In genomic region chr7:118080947-118081346, GRCh38 we compare ENCODE assay signal across 8 cellular contexts.
DNase-seq lines count a peak whose midpoint lies in the region; ATAC-seq, FAIRE-seq and TF ChIP-seq lines count a peak whose summit lies in the region.

No MANE protein-coding gene starts in this region.

- H3K36me3 ChIP-seq in GM12878 (ENCODE audit: control insufficient read depth in 2 of 2, insufficient read depth in 2 of 2, low read length in 1 of 2): no peaks in the 10 kb centered on the region
- no peaks in the 10 kb centered on the region for H3K36me3 ChIP-seq in gastroesophageal sphincter

- FAIRE-seq in GM12878 (lab: Jason Lieb, UNC): peak; percentile 56

- H2AFZ ChIP-seq in GM12878 (ENCODE audit: control insufficient read depth, low read depth, low read length): no peak overlapping the region; the same call in 1 of the 2 replicates

- no peak overlapping the region for H3K9ac ChIP-seq in GM12878 (ENCODE audit: control insufficient read depth, insufficient read depth, low read length)

- DNase-seq in NCI-H226 (peak; percentile 95), GM12878 (ENCODE audit: low read depth, low spot score) (peak; percentile 52), activated gamma-delta T cell treated with Interleukin-2 at 50 U/mL for 16 hours (no peak), substantia nigra (lab: John Stamatoyannopoulos, UW) (no peak)
- peak; percentile 36 for DNase-seq in stimulated activated CD4-positive, alpha-beta T cell treated with anti-CD3 and anti-CD28 coated beads, Interleukin-1b, Interleukin-23, amount 100 ng/mL, for 48 hours

- no peak for TF ChIP-seq RAD21 in GM12878 (IDR thresholded peaks at IDR 0.05; ENCODE audit: insufficient read depth, low read depth, low read length)

- no peak overlapping the region for H3K4me2 ChIP-seq in GM12878 (ENCODE audit: control insufficient read depth, insufficient read depth)

- intact Hi-C loops in GM12878 (cut with micrococcal nuclease; ENCODE audit: unreplicated experiment): no loop called here

- RAD21 ChIA-PET in GM12878 (lab: Charles Lee; ENCODE audit: unreplicated experiment): interaction anchor here (1.0 kb wide), 2 partner anchors 39 to 90 kb away, joined by 3 to 4 read pairs; no protein-coding TSS in a partner anchor

- TF ChIP-seq EP300 in GM12878 (IDR thresholded peaks at IDR 0.05; ENCODE audit: borderline replicate concordance in 1 of 2, control insufficient read depth in 1 of 2, low read depth in 2 of 2, low read length in 2 of 2) (peak in 1 of 2 experiments; percentile 28; a peak in 1 of 4 replicates), gastroesophageal sphincter (IDR thresholded peaks at IDR 0.05) (no peak)

- H4K20me1 ChIP-seq in GM12878 (ENCODE audit: control insufficient read depth, insufficient read depth): no peaks in the 10 kb centered on the region

- no peaks in the 10 kb centered on the region for H3K9me3 ChIP-seq in GM12878 (replicated peaks; ENCODE audit: control insufficient read depth, insufficient read depth, low read length)
- H3K9me3 ChIP-seq in gastroesophageal sphincter: no peaks in the 10 kb centered on the region

- SMC1A ChIA-PET in GM12878 (lab: Charles Lee; ENCODE audit: uncharacterized antibody, unreplicated experiment): interaction anchor here (0.9 to 1.7 kb wide), 8 partner anchors 11 to 392 kb away, joined by 3 to 5 read pairs (median 4); no protein-coding TSS in a partner anchor

- TF ChIP-seq CTCF in GM12878 (IDR thresholded peaks at IDR 0.05 in 2 of 3, conservative IDR thresholded peaks at IDR 0.05 in 1 of 3; ENCODE audit: control insufficient read depth in 2 of 3, extremely low read depth in 1 of 3, insufficient read depth in 1 of 3, low read depth in 3 of 3, low read length in 3 of 3): no peak
- no peak for TF ChIP-seq CTCF in gastroesophageal sphincter (IDR thresholded peaks at IDR 0.05)

- in situ Hi-C loops in GM12878 (cut with MboI): no loop called here

- H3K79me2 ChIP-seq in GM12878 (ENCODE audit: control insufficient read depth, insufficient read depth, low read length): no peaks in the 10 kb centered on the region

- H3K27me3 ChIP-seq in GM12878 (replicated peaks in 1 of 2; ENCODE audit: control insufficient read depth in 2 of 2, insufficient read depth in 2 of 2, low read length in 1 of 2) (no peaks in the 10 kb centered on the region), gastroesophageal sphincter (no peaks in the 10 kb centered on the region)

- POLR2A ChIA-PET in GM12878 (lab: Charles Lee): no interaction called here

- WGBS in GM12878 (ENCODE audit: insufficient coverage, insufficient replicate concordance, low lambda C conversion rate, missing lambda C conversion rate): 13% methylated on average over 3 of the region's 3 CpGs
- 49 to 79% methylated on average over 3 of the region's 3 CpGs for WGBS in gastroesophageal sphincter (ENCODE audit: low coverage in 1 of 2), 2 donors

- H3K4me3 ChIP-seq in GM12878 (no peak overlapping the region), gastroesophageal sphincter (no peak overlapping the region)

- H3K27ac ChIP-seq in GM12878 (ENCODE audit: control insufficient read depth, insufficient read depth) (no peak overlapping the region), gastroesophageal sphincter (no peak overlapping the region), substantia nigra (ENCODE audit: low read depth, low read length, poor library complexity, severe bottlenecking) (no peak overlapping the region)

- TF ChIP-seq POLR2A in GM12878 (IDR thresholded peaks at IDR 0.05; ENCODE audit: low read depth, low read length) (no peak), gastroesophageal sphincter (IDR thresholded peaks at IDR 0.05) (no peak)

- ATAC-seq in GM18519 (IDR thresholded peaks at IDR 0.05; ENCODE audit: low FRiP score, unreplicated experiment): peak; percentile 92
- ATAC-seq in HG02588 (IDR thresholded peaks at IDR 0.05; ENCODE audit: unreplicated experiment): peak; percentile 95
- ATAC-seq in GM12878: peak; percentile 99
- no peak for ATAC-seq in gastroesophageal sphincter

- no peaks in the 10 kb centered on the region for H3K4me1 ChIP-seq in GM12878 (ENCODE audit: control insufficient read depth, insufficient read depth, low read length)
- no peaks in the 10 kb centered on the region for H3K4me1 ChIP-seq in gastroesophageal sphincter

- no TSS peak for BruUV-seq in GM12878 (replicated peaks; lab: Mats Ljungman, UMichigan)

- CTCF ChIA-PET in GM12878 (lab: Yijun Ruan, JAX): interaction anchor here (0.9 to 1.5 kb wide), 3 partner anchors 73 to 117 kb away, joined by 3 to 5 read pairs (median 3); no protein-coding TSS in a partner anchor

TF ChIP-seq in GM12878, 131 proteins besides CTCF, POLR2A, EP300 and RAD21 (continues in another document):
- no peak for TF ChIP-seq ZBTB11 (CRISPR knock-in tag; IDR thresholded peaks at IDR 0.05)
- TF ChIP-seq NFXL1 (IDR thresholded peaks at IDR 0.05; ENCODE audit: borderline replicate concordance): no peak
- no peak for TF ChIP-seq SRF (IDR thresholded peaks at IDR 0.05; ENCODE audit: low read depth in 2 of 2, low read length in 2 of 2)
- no peak for TF ChIP-seq ZBTB4 (CRISPR knock-in tag; IDR thresholded peaks at IDR 0.05)
- TF ChIP-seq SREBF1 (IDR thresholded peaks at IDR 0.05; ENCODE audit: low read length): no peak
- TF ChIP-seq E2F8 (IDR thresholded peaks at IDR 0.05; ENCODE audit: low read depth, partially characterized antibody): no peak

Comparison
In these comparisons a context has a peak if more than half of its experiments do, and no peak if none do; other contexts are left out.
1. DNase-seq: peak in NCI-H226 (single experiment), GM12878 (single experiment) and stimulated activated CD4-positive, alpha-beta T cell treated with anti-CD3 and anti-CD28 coated beads, Interleukin-1b, Interleukin-23, amount 100 ng/mL, for 48 hours (single experiment); none in activated gamma-delta T cell treated with Interleukin-2 at 50 U/mL for 16 hours (single experiment) and substantia nigra (0 of 49).